Comparison of ENCODE assay signal across 12 cellular contexts in the genomic region with DNA sequence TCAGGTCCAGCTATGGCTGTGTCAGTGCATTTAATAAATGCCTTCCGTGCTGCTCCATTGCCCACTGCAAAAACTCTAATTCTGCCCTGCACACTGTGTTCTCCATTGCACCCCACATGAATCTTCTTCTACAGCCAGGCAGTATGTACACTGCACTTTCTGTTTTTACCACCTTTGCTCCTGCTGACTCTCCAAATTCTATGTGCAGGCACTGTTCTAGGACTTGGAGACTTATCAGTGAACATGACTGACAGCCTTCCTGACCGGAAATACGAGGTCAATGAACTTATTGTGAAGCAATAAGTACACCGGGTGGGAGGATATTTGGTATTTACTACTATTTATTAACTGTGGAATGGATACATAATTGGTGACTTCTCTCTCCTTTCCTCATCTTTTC. TPM values are rescaled to one million over a fixed set of nuclear protein-coding genes. Genes with fewer than 3 reads are reported as not detected.
DNase-seq lines count a peak whose midpoint lies in the region; ATAC-seq, FAIRE-seq and TF ChIP-seq lines count a peak whose summit lies in the region.
"Not testable (repeated sequence)": the region's sequence is repeated elsewhere in the genome, so short reads cannot be mapped to it uniquely, and the experiment has no call there.
"Had no signal": no experiment of that assay in that cellular context is flagged by ENCODE, and none has a peak within 500 bp of the region (broad histone marks: within the 10 kb centered on the region; RNA-seq: fewer than 3 reads in every experiment).

No MANE protein-coding gene starts in this region.

- not testable (repeated sequence) for DNase-seq in GM12891 (ENCODE audit: insufficient read length, low spot score); GM19239 (ENCODE audit: insufficient read length, low spot score); activated B cell treated with CpG ODN at 0.5 μM for 24 hours; right lobe of liver

- TF ChIP-seq CTCF in activated B cell treated with CpG ODN at 0.5 μM for 24 hours (IDR thresholded peaks at IDR 0.05); right lobe of liver (IDR thresholded peaks at IDR 0.05): not testable (repeated sequence)

- not testable (repeated sequence) for H3K27me3 ChIP-seq in right lobe of liver

- TF ChIP-seq POLR2A in GM12891 (IDR thresholded peaks at IDR 0.05; ENCODE audit: low read depth, low read length); right lobe of liver (IDR thresholded peaks at IDR 0.05): not testable (repeated sequence)

- ATAC-seq in activated B cell treated with CpG ODN at 0.5 μM for 24 hours (ENCODE audit: low read depth), result not testable (repeated sequence)
- peak; percentile 77 to 89 (median 82) for ATAC-seq in right lobe of liver

- H3K4me1 Mint-ChIP-seq in activated B cell treated with CpG ODN at 0.5 μM for 24 hours, result not testable (repeated sequence)
- H3K4me1 Mint-ChIP-seq in dendritic cell treated with granulocyte-macrophage colony-stimulating factor and Interleukin-4, amounts not matched to agents 40 ng/mL and 50 ng/mL, for 4 days (ENCODE audit: low read depth), result peaks cover 18% of the 10 kb centered on the region

- H3K27me3 Mint-ChIP-seq in activated B cell treated with CpG ODN at 0.5 μM for 24 hours; dendritic cell treated with granulocyte-macrophage colony-stimulating factor and Interleukin-4, amounts not matched to agents 40 ng/mL and 50 ng/mL, for 4 days: not testable (repeated sequence)

- not testable (repeated sequence) for H3K9me3 ChIP-seq in right lobe of liver

- not testable (repeated sequence) for H3K9me3 Mint-ChIP-seq in activated B cell treated with CpG ODN at 0.5 μM for 24 hours; dendritic cell treated with granulocyte-macrophage colony-stimulating factor and Interleukin-4, amounts not matched to agents 40 ng/mL and 50 ng/mL, for 4 days

- CTCF ChIA-PET in activated B cell treated with CpG ODN at 0.5 μM for 24 hours (lab: Charles Lee), result not testable (repeated sequence)

- not testable (repeated sequence) for H3K4me1 ChIP-seq in right lobe of liver

- peak overlapping the region; percentile 6 for H3K27ac Mint-ChIP-seq in activated B cell treated with CpG ODN at 0.5 μM for 24 hours
- not testable (repeated sequence) for H3K27ac Mint-ChIP-seq in dendritic cell treated with granulocyte-macrophage colony-stimulating factor and Interleukin-4, amounts not matched to agents 40 ng/mL and 50 ng/mL, for 4 days

- H3K4me3 Mint-ChIP-seq in activated B cell treated with CpG ODN at 0.5 μM for 24 hours, result peak overlapping the region; percentile 2
- H3K4me3 Mint-ChIP-seq in dendritic cell treated with granulocyte-macrophage colony-stimulating factor and Interleukin-4, amounts not matched to agents 40 ng/mL and 50 ng/mL, for 4 days, result peak overlapping the region; percentile 65

- intact Hi-C loops in activated B cell treated with CpG ODN at 0.5 μM for 24 hours (cut with micrococcal nuclease); dendritic cell treated with granulocyte-macrophage colony-stimulating factor and Interleukin-4, amounts not matched to agents 40 ng/mL and 50 ng/mL, for 4 days (cut with micrococcal nuclease); right lobe of liver (cut with DNase I): not testable (repeated sequence)

- not testable (repeated sequence) for H3K4me3 ChIP-seq in right lobe of liver

- FAIRE-seq in GM12891 (lab: Jason Lieb, UNC), result peak; percentile 72
- FAIRE-seq in GM19239 (lab: Jason Lieb, UNC), result peak; percentile 45

- not testable (repeated sequence) for H3K36me3 ChIP-seq in right lobe of liver

- not testable (repeated sequence) for H3K27ac ChIP-seq in right lobe of liver

- H3K36me3 Mint-ChIP-seq in activated B cell treated with CpG ODN at 0.5 μM for 24 hours (ENCODE audit: low read depth); dendritic cell treated with granulocyte-macrophage colony-stimulating factor and Interleukin-4, amounts not matched to agents 40 ng/mL and 50 ng/mL, for 4 days (ENCODE audit: low read depth): not testable (repeated sequence)

- POLR2A ChIA-PET in activated B cell treated with CpG ODN at 0.5 μM for 24 hours (lab: Charles Lee), result not testable (repeated sequence)

- WGBS in right lobe of liver (ENCODE audit: insufficient coverage, low coverage, low lambda C conversion rate, missing lambda C conversion rate), result no CpG with 5 or more reads among the region's 4 CpGs

RNA-seq across cellular contexts. Expression of a gene that starts 33.3 kb away (rescaled TPM):
- polyA plus RNA-seq in GM12891 (2012; ENCODE audit: low read depth, missing spikeins), result not detected
- total RNA-seq in activated B cell treated with CpG ODN at 0.5 μM for 24 hours (0.24 and 0.47 TPM in 2 replicates), right lobe of liver (100 to 1,000 TPM in 1 of 6 experiments, 10 to 100 TPM in 5; 17.6 to 127 (median 31.2) TPM)
- total RNA-seq: A673, Caco-2, Calu3 had no signal
- polyA plus RNA-seq: AG04450, BJ had no signal

RNA-seq across cellular contexts. Expression of a gene that starts 48.1 kb away (rescaled TPM):
- not detected for polyA plus RNA-seq in GM12891 (2012; ENCODE audit: low read depth, missing spikeins)
- not detected in 2 replicates for total RNA-seq in activated B cell treated with CpG ODN at 0.5 μM for 24 hours
- total RNA-seq in right lobe of liver, result 10 to 100 TPM in 1 of 6 experiments, 1 to 10 TPM in 5; 1.7 to 14.3 (median 3.6) TPM
- total RNA-seq: A673; Caco-2; Calu3; CD4-positive, alpha-beta T cell; CD8-positive, alpha-beta T cell had no signal
- polyA plus RNA-seq: AG04450, BJ had no signal

RNA-seq across cellular contexts. Expression of a gene that starts 58.5 kb away (rescaled TPM):
- polyA plus RNA-seq in GM12891 (2012; ENCODE audit: low read depth, missing spikeins), result 0.71 TPM
- total RNA-seq in activated B cell treated with CpG ODN at 0.5 μM for 24 hours, result 4.0 and 4.5 TPM in 2 replicates
- total RNA-seq in right lobe of liver, result 1 to 10 TPM in 4 of 6 experiments, under 1 TPM in 2; 0.59 to 3.1 (median 1.6) TPM

Comparison
In these comparisons a context has a peak if more than half of its experiments do, and no peak if none do; other contexts are left out.
1. RNA of a gene that starts 33.3 kb away (total RNA-seq): 17.6 to 127 TPM in right lobe of liver; 0.24 to 0.47 TPM in activated B cell treated with CpG ODN at 0.5 μM for 24 hours; every median in the first group is over 10 times any median in the second.